In genomic region chr13:94169783-94170513, GRCh38 we compare ENCODE assay signal across 2 cellular contexts.
TF ChIP-seq lines count a peak whose summit lies in the region.

No MANE protein-coding gene starts in this region.

TF ChIP-seq in liver, 16 proteins besides CTCF, POLR2A, EP300 and RAD21 (continued from another document):
- TF ChIP-seq GABPA (IDR thresholded peaks at IDR 0.05 in 1 of 2, conservative IDR thresholded peaks at IDR 0.05 in 1 of 2) (no peak), JUND (IDR thresholded peaks at IDR 0.05) (no peak), REST (IDR thresholded peaks at IDR 0.05) (peak; percentile 18)
TF ChIP-seq in liver: peak in this region for 4.

TF ChIP-seq in HepG2, 621 proteins besides CTCF, POLR2A, EP300 and RAD21 (continued from another document):
- TF ChIP-seq REST (IDR thresholded peaks at IDR 0.05; ENCODE audit: borderline replicate concordance in 1 of 2, low read depth in 1 of 2, low read length in 2 of 2) (no peak), FOXM1 (CRISPR knock-in tag; IDR thresholded peaks at IDR 0.05) (no peak), WIZ (CRISPR knock-in tag; IDR thresholded peaks at IDR 0.05) (no peak), ZNF562 (CRISPR knock-in tag; IDR thresholded peaks at IDR 0.05; ENCODE audit: borderline replicate concordance) (no peak), ZNF121 (CRISPR knock-in tag; IDR thresholded peaks at IDR 0.05) (no peak), ZFP82 (CRISPR knock-in tag; IDR thresholded peaks at IDR 0.05; ENCODE audit: borderline replicate concordance) (no peak), ZNF75D (CRISPR knock-in tag; IDR thresholded peaks at IDR 0.05; ENCODE audit: borderline replicate concordance) (no peak), DZIP1 (CRISPR knock-in tag; IDR thresholded peaks at IDR 0.05) (no peak)
- TF ChIP-seq, protein P1, sequence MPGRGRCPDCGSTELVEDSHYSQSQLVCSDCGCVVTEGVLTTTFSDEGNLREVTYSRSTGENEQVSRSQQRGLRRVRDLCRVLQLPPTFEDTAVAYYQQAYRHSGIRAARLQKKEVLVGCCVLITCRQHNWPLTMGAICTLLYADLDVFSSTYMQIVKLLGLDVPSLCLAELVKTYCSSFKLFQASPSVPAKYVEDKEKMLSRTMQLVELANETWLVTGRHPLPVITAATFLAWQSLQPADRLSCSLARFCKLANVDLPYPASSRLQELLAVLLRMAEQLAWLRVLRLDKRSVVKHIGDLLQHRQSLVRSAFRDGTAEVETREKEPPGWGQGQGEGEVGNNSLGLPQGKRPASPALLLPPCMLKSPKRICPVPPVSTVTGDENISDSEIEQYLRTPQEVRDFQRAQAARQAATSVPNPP (CRISPR knock-in tag; IDR thresholded peaks at IDR 0.05): no peak
- TF ChIP-seq, protein P2, sequence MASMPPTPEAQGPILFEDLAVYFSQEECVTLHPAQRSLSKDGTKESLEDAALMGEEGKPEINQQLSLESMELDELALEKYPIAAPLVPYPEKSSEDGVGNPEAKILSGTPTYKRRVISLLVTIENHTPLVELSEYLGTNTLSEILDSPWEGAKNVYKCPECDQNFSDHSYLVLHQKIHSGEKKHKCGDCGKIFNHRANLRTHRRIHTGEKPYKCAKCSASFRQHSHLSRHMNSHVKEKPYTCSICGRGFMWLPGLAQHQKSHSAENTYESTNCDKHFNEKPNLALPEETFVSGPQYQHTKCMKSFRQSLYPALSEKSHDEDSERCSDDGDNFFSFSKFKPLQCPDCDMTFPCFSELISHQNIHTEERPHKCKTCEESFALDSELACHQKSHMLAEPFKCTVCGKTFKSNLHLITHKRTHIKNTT (CRISPR knock-in tag; IDR thresholded peaks at IDR 0.05): no peak
